1 cellular context compared by ENCODE assay signal in genomic region chr1:9724706-9725476, GRCh38.
TF ChIP-seq lines count a peak whose summit lies in the region.

No MANE protein-coding gene starts in this region.

TF ChIP-seq in HepG2, 621 proteins besides CTCF, POLR2A, EP300 and RAD21 (continued from another document):
- TF ChIP-seq TFE3 (CRISPR knock-in tag; IDR thresholded peaks at IDR 0.05) (no peak), TCF12 (IDR thresholded peaks at IDR 0.05) (no peak), TCF12 (CRISPR knock-in tag; IDR thresholded peaks at IDR 0.05) (no peak), MEF2D (CRISPR knock-in tag; IDR thresholded peaks at IDR 0.05) (no peak), ZNF138 (CRISPR knock-in tag; IDR thresholded peaks at IDR 0.05; ENCODE audit: low read depth) (no peak), ZNF275 (CRISPR knock-in tag; IDR thresholded peaks at IDR 0.05; ENCODE audit: borderline replicate concordance) (no peak), ZNF510 (CRISPR knock-in tag; IDR thresholded peaks at IDR 0.05; ENCODE audit: low read depth) (no peak), TEAD3 (CRISPR knock-in tag; optimal IDR thresholded peaks at IDR 0.05; ENCODE audit: borderline replicate concordance) (peak; percentile 32), ZFP1 (CRISPR knock-in tag; IDR thresholded peaks at IDR 0.05) (no peak), DBP (CRISPR knock-in tag; IDR thresholded peaks at IDR 0.05; ENCODE audit: not compliant biosample characterization) (no peak), ZNF484 (CRISPR knock-in tag; IDR thresholded peaks at IDR 0.05; ENCODE audit: borderline replicate concordance, low read depth) (no peak), FOSL2 (CRISPR knock-in tag; IDR thresholded peaks at IDR 0.05) (peak; percentile 9; the same call in 1 of the 2 replicates), ZNF589 (CRISPR knock-in tag; conservative IDR thresholded peaks at IDR 0.05) (no peak), RFX3 (CRISPR knock-in tag; IDR thresholded peaks at IDR 0.05) (no peak), NONO (IDR thresholded peaks at IDR 0.05) (no peak), NONO (CRISPR knock-in tag; conservative IDR thresholded peaks at IDR 0.05) (no peak; the same call in 1 of the 2 replicates), ZNF652 (CRISPR knock-in tag; IDR thresholded peaks at IDR 0.05; ENCODE audit: borderline replicate concordance, low read depth) (no peak), ZNF333 (CRISPR knock-in tag; IDR thresholded peaks at IDR 0.05; ENCODE audit: borderline replicate concordance) (no peak), GLMP (CRISPR knock-in tag; IDR thresholded peaks at IDR 0.05; ENCODE audit: borderline replicate concordance) (no peak), ZNF891 (CRISPR knock-in tag; IDR thresholded peaks at IDR 0.05) (0 out of 2 replicates have a peak, but pooled peaks have one; percentile 19), KDM1A (CRISPR knock-in tag; IDR thresholded peaks at IDR 0.05) (no peak), ZFP36 (IDR thresholded peaks at IDR 0.05; ENCODE audit: borderline replicate concordance, low read depth, low read length, partially characterized antibody) (no peak), GTF2F1 (IDR thresholded peaks at IDR 0.05; ENCODE audit: low read length) (no peak), MXD3 (CRISPR knock-in tag; IDR thresholded peaks at IDR 0.05) (no peak), ZNF331 (CRISPR knock-in tag; IDR thresholded peaks at IDR 0.05) (peak; percentile 66; the same call in 1 of the 2 replicates), ZNF501 (CRISPR knock-in tag; IDR thresholded peaks at IDR 0.05) (no peak), ZHX1 (CRISPR knock-in tag; IDR thresholded peaks at IDR 0.05; ENCODE audit: low read depth) (no peak), ZNF781 (CRISPR knock-in tag; IDR thresholded peaks at IDR 0.05; ENCODE audit: borderline replicate concordance, not compliant biosample characterization) (no peak), TEF (CRISPR knock-in tag; IDR thresholded peaks at IDR 0.05) (no peak), ZBTB1 (CRISPR knock-in tag; IDR thresholded peaks at IDR 0.05; ENCODE audit: borderline replicate concordance) (no peak), TCF7L2 (IDR thresholded peaks at IDR 0.05; ENCODE audit: low read depth, low read length) (no peak), YEATS2 (CRISPR knock-in tag; IDR thresholded peaks at IDR 0.05; ENCODE audit: borderline replicate concordance) (no peak), AGO2 (optimal IDR thresholded peaks at IDR 0.05; ENCODE audit: low read depth, low read length) (peak; percentile 43), E2F5 (CRISPR knock-in tag; conservative IDR thresholded peaks at IDR 0.05) (no peak), SIX4 (CRISPR knock-in tag; IDR thresholded peaks at IDR 0.05) (no peak), SNAPC2 (CRISPR knock-in tag; IDR thresholded peaks at IDR 0.05) (no peak), TERF1 (CRISPR knock-in tag; IDR thresholded peaks at IDR 0.05) (no peak), BORCS8-MEF2B (CRISPR knock-in tag; IDR thresholded peaks at IDR 0.05) (0 out of 2 replicates have a peak, but pooled peaks have one; percentile 31), HNF1B (CRISPR knock-in tag; IDR thresholded peaks at IDR 0.05) (0 out of 2 replicates have a peak, but pooled peaks have one; percentile 37), POLR2AphosphoS2 (IDR thresholded peaks at IDR 0.05; ENCODE audit: low read depth, low read length) (no peak), ZNF337 (CRISPR knock-in tag; IDR thresholded peaks at IDR 0.05; ENCODE audit: borderline replicate concordance, low read depth) (no peak), RXRA (CRISPR knock-in tag; IDR thresholded peaks at IDR 0.05) (peak; percentile 15; the same call in 1 of the 2 replicates), NR0B2 (CRISPR knock-in tag; IDR thresholded peaks at IDR 0.05) (no peak), ZNF282 (IDR thresholded peaks at IDR 0.05; ENCODE audit: partially characterized antibody) (no peak), REL (CRISPR knock-in tag; conservative IDR thresholded peaks at IDR 0.05) (no peak), IKZF4 (CRISPR knock-in tag; IDR thresholded peaks at IDR 0.05; ENCODE audit: borderline replicate concordance, low read depth, not compliant biosample characterization) (no peak), AHDC1 (CRISPR knock-in tag; IDR thresholded peaks at IDR 0.05; ENCODE audit: borderline replicate concordance) (no peak)
TF ChIP-seq in HepG2: peak in this region for 24.
